13 cellular contexts compared by ENCODE assay signal in genomic region chr1:3306583-3307285, GRCh38.
DNase-seq lines count a peak whose midpoint lies in the region; ATAC-seq and TF ChIP-seq lines count a peak whose summit lies in the region.
"Had no signal": no experiment of that assay in that cellular context is flagged by ENCODE, and none has a peak within 500 bp of the region (broad histone marks: within the 10 kb centered on the region; RNA-seq: fewer than 3 reads in every experiment).

No MANE protein-coding gene starts in this region.

- H3K4me3 Mint-ChIP-seq in MCF 10A (ENCODE audit: unreplicated experiment) = no peak overlapping the region
- no peak overlapping the region for H3K4me3 Mint-ChIP-seq in activated CD4-positive, alpha-beta memory T cell treated with anti-CD3 and anti-CD28 coated beads for 36 hours

- no peaks in the 10 kb centered on the region for H3K27me3 Mint-ChIP-seq in MCF 10A (ENCODE audit: insufficient read depth, unreplicated experiment)
- H3K27me3 Mint-ChIP-seq in activated CD4-positive, alpha-beta memory T cell treated with anti-CD3 and anti-CD28 coated beads for 36 hours = peaks cover 8% of the 10 kb centered on the region

- H3K9ac ChIP-seq in mammary epithelial cell (ENCODE audit: insufficient read depth, low read length) = no peak overlapping the region

- no peaks in the 10 kb centered on the region for H4K20me1 ChIP-seq in mammary epithelial cell (ENCODE audit: insufficient read depth, low read length)

- no peaks in the 10 kb centered on the region for H3K36me3 Mint-ChIP-seq in MCF 10A (ENCODE audit: insufficient read depth, unreplicated experiment)
- H3K36me3 Mint-ChIP-seq in activated CD4-positive, alpha-beta memory T cell treated with anti-CD3 and anti-CD28 coated beads for 36 hours = no peaks in the 10 kb centered on the region

- BruUV-seq in MCF 10A (replicated peaks; lab: Mats Ljungman, UMichigan) (no TSS peak), mammary epithelial cell (replicated peaks; lab: Mats Ljungman, UMichigan) (no TSS peak)

- ATAC-seq in RWPE2 (ENCODE audit: low read depth) = peak; percentile 78
- ATAC-seq: left ventricle myocardium superior had no signal

- H3K4me1 ChIP-seq in mammary epithelial cell (ENCODE audit: insufficient read depth, low read length) (no peaks in the 10 kb centered on the region), RWPE2 (ENCODE audit: insufficient read depth, poor library complexity, severe bottlenecking) (peaks cover 16% of the 10 kb centered on the region), thyroid gland (peaks cover 6 to 20% of the 10 kb centered on the region in 2 donors)

- DNase-seq in MCF 10A (ENCODE audit: unreplicated experiment) (peak; percentile 33), mammary epithelial cell (no peak), RWPE2 (ENCODE audit: low spot score) (no peak), fibroblast of the conjunctiva (ENCODE audit: low read depth) (peak; percentile 20), thyroid gland (no peak), OCI-M2 (lab: John Stamatoyannopoulos, UW; ENCODE audit: unreplicated experiment) (no peak)
- no peak for DNase-seq in activated CD8-positive, alpha-beta memory T cell treated with anti-CD3 and anti-CD28 coated beads for 24 hours
- DNase-seq in activated CD4-positive, alpha-beta memory T cell treated with anti-CD3 and anti-CD28 coated beads for 36 hours = no peak
- DNase-seq: left ventricle myocardium superior; NCI-H1048; NCI-H524; SHP77; stimulated activated CD4-positive, alpha-beta T cell treated with anti-CD3 and anti-CD28 coated beads, Interleukin-12 subunit alpha, Interleukin-12 subunit beta, amount 100 ng/mL, for 4 hours had no signal

- POLR2A ChIA-PET in MCF 10A (lab: Yijun Ruan, JAX) = no interaction called here
- POLR2A ChIA-PET in activated CD4-positive, alpha-beta memory T cell treated with anti-CD3 and anti-CD28 coated beads for 36 hours (lab: Charles Lee) = no interaction called here

- TF ChIP-seq CTCF in MCF 10A (IDR thresholded peaks at IDR 0.05; ENCODE audit: unreplicated experiment) = no peak
- TF ChIP-seq CTCF in mammary epithelial cell (conservative IDR thresholded peaks at IDR 0.05 in 1 of 2, IDR thresholded peaks at IDR 0.05 in 1 of 2; ENCODE audit: extremely low read depth in 1 of 2, insufficient read depth in 1 of 2, low read depth in 1 of 2, low read length in 2 of 2) = no peak
- TF ChIP-seq CTCF in RWPE2 (IDR thresholded peaks at IDR 0.05; ENCODE audit: poor library complexity, severe bottlenecking) = no peak
- TF ChIP-seq CTCF in thyroid gland (IDR thresholded peaks at IDR 0.05) = no peak

- in situ Hi-C loops in mammary epithelial cell (cut with MboI; ENCODE audit: low sequenced_read_pairs in 2 of 2) = no loop called here

- H2AFZ ChIP-seq in mammary epithelial cell (ENCODE audit: low read depth, low read length) = no peak overlapping the region

- H3K36me3 ChIP-seq in mammary epithelial cell (ENCODE audit: insufficient read depth, low read length) (no peaks in the 10 kb centered on the region), RWPE2 (ENCODE audit: low read depth) (no peaks in the 10 kb centered on the region), thyroid gland (no peaks in the 10 kb centered on the region)

- intact Hi-C loops in MCF 10A (cut with micrococcal nuclease) = no loop called here
- intact Hi-C loops in mammary epithelial cell (cut with micrococcal nuclease) = no loop called here
- intact Hi-C loops in thyroid gland (cut with DNase I) = no loop called here
- intact Hi-C loops in activated CD4-positive, alpha-beta memory T cell treated with anti-CD3 and anti-CD28 coated beads for 36 hours (cut with micrococcal nuclease) = no loop called here

- dilution Hi-C loops in mammary epithelial cell (cut with HindIII; ENCODE audit: low sequenced_read_pairs) = no loop called here

- no peak for TF ChIP-seq POLR2A in thyroid gland (IDR thresholded peaks at IDR 0.05)

- WGBS in mammary epithelial cell (ENCODE audit: low coverage, missing lambda C conversion rate) = 72% methylated on average over 9 of the region's 10 CpGs
- 67 to 70% methylated on average over 10 of the region's 10 CpGs for WGBS in thyroid gland, 2 donors

- peaks cover 12% of the 10 kb centered on the region for H3K9me3 Mint-ChIP-seq in MCF 10A (ENCODE audit: unreplicated experiment)
- no peaks in the 10 kb centered on the region for H3K9me3 Mint-ChIP-seq in activated CD4-positive, alpha-beta memory T cell treated with anti-CD3 and anti-CD28 coated beads for 36 hours

- H3K4me2 ChIP-seq in mammary epithelial cell (ENCODE audit: insufficient read depth, low read depth, low read length) = no peak overlapping the region

- CTCF ChIA-PET in MCF 10A (lab: Yijun Ruan, JAX) (no interaction called here), mammary epithelial cell (lab: Charles Lee; ENCODE audit: low non-redundant PET) (no interaction called here)
- CTCF ChIA-PET in activated CD4-positive, alpha-beta memory T cell treated with anti-CD3 and anti-CD28 coated beads for 36 hours (lab: Charles Lee) = no interaction called here

- H3K27ac ChIP-seq in mammary epithelial cell (ENCODE audit: insufficient read depth, low read depth, low read length) (no peak overlapping the region), RWPE2 (ENCODE audit: poor library complexity, severe bottlenecking) (peak overlapping the region; percentile 40), thyroid gland (peak overlapping the region; percentile 47 to 54 (median 53))

- H3K79me2 ChIP-seq in mammary epithelial cell (ENCODE audit: insufficient read depth, low read length) = no peaks in the 10 kb centered on the region

- H3K4me1 Mint-ChIP-seq in MCF 10A (ENCODE audit: insufficient read depth, unreplicated experiment) = no peaks in the 10 kb centered on the region
- no peaks in the 10 kb centered on the region for H3K4me1 Mint-ChIP-seq in activated CD4-positive, alpha-beta memory T cell treated with anti-CD3 and anti-CD28 coated beads for 36 hours (ENCODE audit: low read depth)

- H3K9me3 ChIP-seq in mammary epithelial cell (replicated peaks; ENCODE audit: insufficient read depth, low read length) = peaks cover 49% of the 10 kb centered on the region
- no peaks in the 10 kb centered on the region for H3K9me3 ChIP-seq in RWPE2 (ENCODE audit: severe bottlenecking)
- H3K9me3 ChIP-seq in thyroid gland = no peaks in the 10 kb centered on the region

- no peak overlapping the region for H3K27ac Mint-ChIP-seq in MCF 10A (ENCODE audit: low read depth, unreplicated experiment)
- no peak overlapping the region for H3K27ac Mint-ChIP-seq in activated CD4-positive, alpha-beta memory T cell treated with anti-CD3 and anti-CD28 coated beads for 36 hours

- H3K27me3 ChIP-seq in mammary epithelial cell (ENCODE audit: insufficient read depth, low read length) (no peaks in the 10 kb centered on the region), RWPE2 (ENCODE audit: insufficient read depth, poor library complexity, severe bottlenecking) (peaks cover 4% of the 10 kb centered on the region), thyroid gland (no peaks in the 10 kb centered on the region)

- no peak overlapping the region for H3K4me3 ChIP-seq in mammary epithelial cell (replicated peaks in 1 of 3; ENCODE audit: insufficient read depth in 1 of 3, low read depth in 2 of 3, low read length in 3 of 3)
- H3K4me3 ChIP-seq in RWPE2 (ENCODE audit: severe bottlenecking) = no peak overlapping the region
- no peak overlapping the region for H3K4me3 ChIP-seq in thyroid gland (replicated peaks in 1 of 3)

Comparison
In these comparisons a context has a peak if more than half of its experiments do, and no peak if none do; other contexts are left out.
1. DNase-seq: peak in MCF 10A (single experiment) and fibroblast of the conjunctiva (single experiment); none in mammary epithelial cell (single experiment), RWPE2 (single experiment), thyroid gland (0 of 2), activated CD8-positive, alpha-beta memory T cell treated with anti-CD3 and anti-CD28 coated beads for 24 hours (single experiment), activated CD4-positive, alpha-beta memory T cell treated with anti-CD3 and anti-CD28 coated beads for 36 hours (single experiment) and OCI-M2 (single experiment).